Comparison of ENCODE assay signal across 8 cellular contexts in the genomic region with DNA sequence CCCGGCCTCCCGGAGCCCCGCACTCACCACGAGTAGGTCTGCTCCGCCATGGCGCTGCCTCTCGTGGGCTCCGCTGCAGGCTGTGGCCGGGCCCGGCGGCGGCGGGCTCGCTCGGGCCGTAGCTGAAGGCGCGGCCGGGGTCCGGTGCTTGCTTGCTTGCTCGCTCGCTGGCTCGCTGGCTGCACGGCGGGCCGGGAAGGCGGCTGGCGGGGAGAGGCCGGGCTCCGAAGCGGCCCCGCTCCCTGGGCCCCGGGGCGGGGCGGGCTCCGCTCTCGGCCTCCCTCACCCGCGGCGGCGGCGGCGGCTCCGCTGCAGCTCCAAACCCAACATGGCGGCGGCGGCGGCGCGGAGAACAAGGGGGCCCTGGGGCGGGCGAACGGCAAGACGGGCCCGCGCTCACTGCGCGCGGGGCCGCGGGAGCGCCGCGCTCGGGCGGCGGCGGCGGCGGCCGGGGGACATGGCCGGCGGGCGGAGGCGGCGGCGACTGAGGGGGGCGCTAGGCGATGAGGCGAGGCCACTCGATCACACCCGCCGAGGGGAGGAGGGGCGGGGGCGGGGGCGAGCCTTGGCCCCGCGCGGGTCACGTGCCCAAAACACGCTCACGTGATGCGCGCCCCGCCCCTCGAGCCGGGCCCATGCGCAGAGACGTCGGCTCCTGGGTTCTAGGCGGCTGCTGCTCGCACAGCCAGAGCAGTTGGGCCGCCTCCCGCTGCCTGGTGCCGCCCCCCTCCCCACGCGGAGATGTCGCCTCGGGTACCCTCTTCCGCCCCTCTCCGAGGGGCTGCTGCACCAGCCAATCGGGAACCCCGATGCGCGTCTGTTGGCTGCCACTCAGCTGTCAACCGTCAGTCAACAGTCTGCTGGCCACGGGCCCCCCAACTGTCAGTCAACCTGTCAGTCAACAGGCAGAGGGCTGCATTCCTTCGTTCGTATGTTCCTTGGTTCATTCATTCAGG. TPM values are rescaled to one million over a fixed set of nuclear protein-coding genes. Genes with fewer than 3 reads are reported as not detected.
DNase-seq lines count a peak whose midpoint lies in the region; ATAC-seq and TF ChIP-seq lines count a peak whose summit lies in the region.

A gene with protein sequence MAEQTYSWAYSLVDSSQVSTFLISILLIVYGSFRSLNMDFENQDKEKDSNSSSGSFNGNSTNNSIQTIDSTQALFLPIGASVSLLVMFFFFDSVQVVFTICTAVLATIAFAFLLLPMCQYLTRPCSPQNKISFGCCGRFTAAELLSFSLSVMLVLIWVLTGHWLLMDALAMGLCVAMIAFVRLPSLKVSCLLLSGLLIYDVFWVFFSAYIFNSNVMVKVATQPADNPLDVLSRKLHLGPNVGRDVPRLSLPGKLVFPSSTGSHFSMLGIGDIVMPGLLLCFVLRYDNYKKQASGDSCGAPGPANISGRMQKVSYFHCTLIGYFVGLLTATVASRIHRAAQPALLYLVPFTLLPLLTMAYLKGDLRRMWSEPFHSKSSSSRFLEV (minus strand): TSS at position 541 of the 956 bp plus-strand sequence. CDS start 491 bp downstream, at position 50.

- no peaks in the 10 kb centered on the region for H3K27me3 ChIP-seq in BE2C
- H3K27me3 ChIP-seq in colonic mucosa = no peaks in the 10 kb centered on the region

- no peaks in the 10 kb centered on the region for H3K27me3 Mint-ChIP-seq in activated CD4-positive, alpha-beta T cell treated with anti-CD3 and anti-CD28 coated beads, Interleukin-2, amount 10 ng/mL, durations not matched to agents 24 days and 14 days

- H3K4me3 Mint-ChIP-seq in activated CD4-positive, alpha-beta T cell treated with anti-CD3 and anti-CD28 coated beads, Interleukin-2, amount 10 ng/mL, durations not matched to agents 24 days and 14 days = peak within 1 kb of the TSS; percentile 100

- peak within 1 kb of the TSS; percentile 93 to 95 for H3K9ac ChIP-seq in colonic mucosa (ENCODE audit: low read depth in 2 of 2, low read length in 2 of 2)

- H3K4me1 Mint-ChIP-seq in activated CD4-positive, alpha-beta T cell treated with anti-CD3 and anti-CD28 coated beads, Interleukin-2, amount 10 ng/mL, durations not matched to agents 24 days and 14 days = peaks cover 24% of the 10 kb centered on the region

- no peaks in the 10 kb centered on the region for H3K9me3 Mint-ChIP-seq in activated CD4-positive, alpha-beta T cell treated with anti-CD3 and anti-CD28 coated beads, Interleukin-2, amount 10 ng/mL, durations not matched to agents 24 days and 14 days

- intact Hi-C loops in activated CD4-positive, alpha-beta T cell treated with anti-CD3 and anti-CD28 coated beads, Interleukin-2, amount 10 ng/mL, durations not matched to agents 24 days and 14 days (cut with micrococcal nuclease) = loop anchor here (2.0 kb wide), 1 partner anchor 15 kb away; no protein-coding TSS in a partner anchor
- intact Hi-C loops in colonic mucosa (cut with DNase I) = no loop called here
- intact Hi-C loops in left colon (cut with DNase I, micrococcal nuclease) = no loop called here

- TF ChIP-seq CTCF in BE2C (IDR thresholded peaks at IDR 0.05; ENCODE audit: low read depth, low read length) (no peak), colonic mucosa (IDR thresholded peaks at IDR 0.05) (no peak)

- H3K27ac ChIP-seq in colonic mucosa = peak within 1 kb of the TSS; percentile 86

- H3K4me3 ChIP-seq in BE2C (ENCODE audit: low read depth, low read length) (peak within 1 kb of the TSS; percentile 90), colonic mucosa (peak within 1 kb of the TSS; percentile 86)

- peak; percentile 47 for ATAC-seq in HG03457 (IDR thresholded peaks at IDR 0.05; ENCODE audit: unreplicated experiment)
- ATAC-seq in left colon = peak; percentile 82

- H3K4me1 ChIP-seq in BE2C (peaks cover 8% of the 10 kb centered on the region), colonic mucosa (no peaks in the 10 kb centered on the region)

- no peaks in the 10 kb centered on the region for H3K36me3 ChIP-seq in BE2C
- H3K36me3 ChIP-seq in colonic mucosa = no peaks in the 10 kb centered on the region

- peaks cover 9% of the 10 kb centered on the region for H3K36me3 Mint-ChIP-seq in activated CD4-positive, alpha-beta T cell treated with anti-CD3 and anti-CD28 coated beads, Interleukin-2, amount 10 ng/mL, durations not matched to agents 24 days and 14 days (ENCODE audit: low read depth)

- peak within 1 kb of the TSS; percentile 94 for H3K27ac Mint-ChIP-seq in activated CD4-positive, alpha-beta T cell treated with anti-CD3 and anti-CD28 coated beads, Interleukin-2, amount 10 ng/mL, durations not matched to agents 24 days and 14 days

- H3K9me3 ChIP-seq in BE2C (no peaks in the 10 kb centered on the region), colonic mucosa (no peaks in the 10 kb centered on the region)

- DNase-seq in BE2C (peak; percentile 97), GM19240 (ENCODE audit: insufficient read length, low spot score) (peak; percentile 87), NCI-H524 (lab: John Stamatoyannopoulos, UW) (peak; percentile 78 to 86), colonic mucosa (peak; percentile 96), left colon (peak; percentile 90 to 97)
- DNase-seq in activated CD4-positive, alpha-beta T cell treated with anti-CD3 and anti-CD28 coated beads, Interleukin-2, amount 10 ng/mL, durations not matched to agents 24 days and 14 days = peak; percentile 98
- DNase-seq in stimulated activated CD4-positive, alpha-beta T cell treated with anti-CD3 and anti-CD28 coated beads, Interleukin-1b, Interleukin-23, amount 100 ng/mL, for 24 hours (ENCODE audit: low read depth in 4 of 4, low spot score in 1 of 4) = peak; percentile 79 to 93 (median 86)

RNA-seq across cellular contexts. Expression of the gene that starts here (rescaled TPM):
- polyA plus RNA-seq in BE2C (2012; ENCODE audit: insufficient read depth, insufficient read length, low read depth) = 29.5 TPM
- total RNA-seq in activated CD4-positive, alpha-beta T cell treated with anti-CD3 and anti-CD28 coated beads, Interleukin-2, amount 10 ng/mL, durations not matched to agents 24 days and 14 days = 28.2 and 33.6 TPM in 2 replicates
- 10 to 100 TPM; 44.7 to 55.2 TPM for total RNA-seq in colonic mucosa
- 10 to 100 TPM; 55.6 to 62.1 TPM for total RNA-seq in left colon

Comparison
In these comparisons a context has a peak if more than half of its experiments do, and no peak if none do; other contexts are left out.
1. Peak in every context shown above with its lines: DNase-seq, ATAC-seq, H3K4me3 ChIP-seq and H3K27ac ChIP-seq.